In genomic region chr2:74009577-74009976, GRCh38 we compare ENCODE assay signal across 16 cellular contexts. TPM values are rescaled to one million over a fixed set of nuclear protein-coding genes. Genes with fewer than 3 reads are reported as not detected.
DNase-seq lines count a peak whose midpoint lies in the region; ATAC-seq and TF ChIP-seq lines count a peak whose summit lies in the region.
"Had no signal": no experiment of that assay in that cellular context is flagged by ENCODE, and none has a peak within 500 bp of the region (broad histone marks: within the 10 kb centered on the region; RNA-seq: fewer than 3 reads in every experiment).

No MANE protein-coding gene starts in this region.

- H3K9me3 ChIP-seq in breast epithelium (no peaks in the 10 kb centered on the region), mammary epithelial cell (replicated peaks; ENCODE audit: insufficient read depth, low read length) (no peaks in the 10 kb centered on the region), aorta (ENCODE audit: control insufficient read depth, low read length) (no peaks in the 10 kb centered on the region)
- H3K9me3 ChIP-seq: adrenal gland, esophagus muscularis mucosa, tibial nerve had no signal

- no peaks in the 10 kb centered on the region for H3K27me3 Mint-ChIP-seq in MCF 10A (ENCODE audit: insufficient read depth, unreplicated experiment)
- H3K27me3 Mint-ChIP-seq in naive thymus-derived CD8-positive, alpha-beta T cell: no peaks in the 10 kb centered on the region
- H3K27me3 Mint-ChIP-seq: activated B cell treated with CpG ODN at 0.5 μM for 24 hours, T-cell had no signal

- DNase-seq in breast epithelium (ENCODE audit: low spot score in 2 of 2) (no peak), MCF 10A (ENCODE audit: unreplicated experiment) (no peak), mammary epithelial cell (no peak), aorta (no peak), NOMO-1 treated with dmso at 0.1 percent for 144 hours (lab: John Stamatoyannopoulos, UW; ENCODE audit: unreplicated experiment) (no peak)
- no peak for DNase-seq in naive thymus-derived CD8-positive, alpha-beta T cell
- DNase-seq in activated effector memory CD4-positive, alpha-beta T cell treated with anti-CD3 and anti-CD28 coated beads, Interleukin-2, amount 50 U/mL, for 16 hours: no peak
- DNase-seq: activated B cell treated with CpG ODN at 0.5 μM for 24 hours; activated T-cell treated with anti-CD3 and anti-CD28 coated beads for 4 hours; retina; stimulated activated CD4-positive, alpha-beta T cell treated with anti-CD3 and anti-CD28 coated beads, Interleukin-2, amount 100 ng/mL, for 24 hours; T-cell had no signal

- in situ Hi-C loops in mammary epithelial cell (cut with MboI; ENCODE audit: low sequenced_read_pairs in 2 of 2): no loop called here

- BruUV-seq in MCF 10A (replicated peaks; lab: Mats Ljungman, UMichigan): no TSS peak
- BruUV-seq in mammary epithelial cell (replicated peaks; lab: Mats Ljungman, UMichigan): no TSS peak

- intact Hi-C loops in breast epithelium (cut with DNase I; ENCODE audit: low total_unique reads): no loop called here
- intact Hi-C loops in MCF 10A (cut with micrococcal nuclease): no loop called here
- intact Hi-C loops in mammary epithelial cell (cut with micrococcal nuclease): no loop called here
- intact Hi-C loops in aorta (cut with DNase I): no loop called here

- CTCF ChIA-PET in MCF 10A (lab: Yijun Ruan, JAX): interaction anchor here (0.5 to 0.8 kb wide), 4 partner anchors 13 to 185 kb away, joined by 3 read pairs; no protein-coding TSS in a partner anchor
- CTCF ChIA-PET in mammary epithelial cell (lab: Charles Lee; ENCODE audit: low non-redundant PET): no interaction called here

- TF ChIP-seq CTCF in breast epithelium (IDR thresholded peaks at IDR 0.05): no peak
- TF ChIP-seq CTCF in MCF 10A (IDR thresholded peaks at IDR 0.05; ENCODE audit: unreplicated experiment): no peak
- TF ChIP-seq CTCF in mammary epithelial cell (conservative IDR thresholded peaks at IDR 0.05 in 1 of 2, IDR thresholded peaks at IDR 0.05 in 1 of 2; ENCODE audit: extremely low read depth in 1 of 2, insufficient read depth in 1 of 2, low read depth in 1 of 2, low read length in 2 of 2): no peak

- H4K20me1 ChIP-seq in mammary epithelial cell (ENCODE audit: insufficient read depth, low read length): no peaks in the 10 kb centered on the region

- H3K4me3 Mint-ChIP-seq in MCF 10A (ENCODE audit: unreplicated experiment): no peak overlapping the region
- H3K4me3 Mint-ChIP-seq in naive thymus-derived CD8-positive, alpha-beta T cell: no peak overlapping the region
- H3K4me3 Mint-ChIP-seq: activated B cell treated with CpG ODN at 0.5 μM for 24 hours, T-cell had no signal

- H3K27me3 ChIP-seq in breast epithelium: no peaks in the 10 kb centered on the region
- H3K27me3 ChIP-seq in mammary epithelial cell (ENCODE audit: insufficient read depth, low read length): no peaks in the 10 kb centered on the region
- no peaks in the 10 kb centered on the region for H3K27me3 ChIP-seq in aorta (ENCODE audit: control insufficient read depth in 1 of 2, insufficient read depth in 2 of 2, low read length in 1 of 2)
- H3K27me3 ChIP-seq: adrenal gland, esophagus muscularis mucosa, tibial nerve had no signal

- ATAC-seq in naive thymus-derived CD8-positive, alpha-beta T cell: no peak
- ATAC-seq in aorta (ENCODE audit: low FRiP score): peak; percentile 15
- ATAC-seq in GM18498 (IDR thresholded peaks at IDR 0.05; ENCODE audit: unreplicated experiment): no peak
- ATAC-seq: T-cell had no signal

- no peak for TF ChIP-seq POLR2A in breast epithelium (IDR thresholded peaks at IDR 0.05)

- no peak overlapping the region for H3K27ac Mint-ChIP-seq in MCF 10A (ENCODE audit: low read depth, unreplicated experiment)
- peak overlapping the region in 7 of 10 donors; percentile 27 to 82 (median 58) for H3K27ac Mint-ChIP-seq in naive thymus-derived CD8-positive, alpha-beta T cell
- H3K27ac Mint-ChIP-seq: activated B cell treated with CpG ODN at 0.5 μM for 24 hours, T-cell had no signal

- H3K9ac ChIP-seq in mammary epithelial cell (ENCODE audit: insufficient read depth, low read length): no peak overlapping the region

- dilution Hi-C loops in mammary epithelial cell (cut with HindIII; ENCODE audit: low sequenced_read_pairs): no loop called here

- H3K4me1 ChIP-seq in breast epithelium (peaks cover 15 to 34% of the 10 kb centered on the region in 2 donors), mammary epithelial cell (ENCODE audit: insufficient read depth, low read length) (peaks cover 33% of the 10 kb centered on the region), aorta (ENCODE audit: control insufficient read depth in 1 of 2, insufficient read depth in 2 of 2, low read length in 2 of 2) (no peaks in the 10 kb centered on the region)

- POLR2A ChIA-PET in MCF 10A (lab: Yijun Ruan, JAX): interaction anchor here (1.3 kb wide), 1 partner anchor 10 kb away, joined by 3 read pairs; no protein-coding TSS in a partner anchor
- POLR2A ChIA-PET in naive thymus-derived CD8-positive, alpha-beta T cell (lab: Charles Lee): interaction anchor here (0.5 kb wide), 1 partner anchor 280 kb away, joined by 3 read pairs; no protein-coding TSS in a partner anchor

- H3K36me3 Mint-ChIP-seq in MCF 10A (ENCODE audit: insufficient read depth, unreplicated experiment): peaks cover 31% of the 10 kb centered on the region
- peaks cover 0 to 37% (median 0%) of the 10 kb centered on the region in 3 donors for H3K36me3 Mint-ChIP-seq in naive thymus-derived CD8-positive, alpha-beta T cell

- H3K27ac ChIP-seq in breast epithelium: peak overlapping the region; percentile 72 to 81
- H3K27ac ChIP-seq in mammary epithelial cell (ENCODE audit: insufficient read depth, low read depth, low read length): no peak overlapping the region
- no peak overlapping the region for H3K27ac ChIP-seq in aorta (ENCODE audit: low read depth in 1 of 2, low read length in 2 of 2)
- H3K27ac ChIP-seq: adrenal gland, esophagus muscularis mucosa, tibial nerve had no signal

- H3K79me2 ChIP-seq in mammary epithelial cell (ENCODE audit: insufficient read depth, low read length): peaks cover 89% of the 10 kb centered on the region

- no peaks in the 10 kb centered on the region for H3K9me3 Mint-ChIP-seq in MCF 10A (ENCODE audit: unreplicated experiment)
- no peaks in the 10 kb centered on the region for H3K9me3 Mint-ChIP-seq in naive thymus-derived CD8-positive, alpha-beta T cell
- H3K9me3 Mint-ChIP-seq: activated B cell treated with CpG ODN at 0.5 μM for 24 hours, T-cell had no signal

- H3K4me2 ChIP-seq in mammary epithelial cell (ENCODE audit: insufficient read depth, low read depth, low read length): peak overlapping the region; percentile 76

- H3K4me3 ChIP-seq in breast epithelium: peak overlapping the region in 2 of 3 donors; percentile 23 to 32
- no peak overlapping the region for H3K4me3 ChIP-seq in mammary epithelial cell (replicated peaks in 1 of 3; ENCODE audit: insufficient read depth in 1 of 3, low read depth in 2 of 3, low read length in 3 of 3)
- no peak overlapping the region for H3K4me3 ChIP-seq in aorta (ENCODE audit: low read length in 2 of 2)
- H3K4me3 ChIP-seq: adrenal gland, tibial nerve had no signal

- H2AFZ ChIP-seq in mammary epithelial cell (ENCODE audit: low read depth, low read length): no peak overlapping the region

- peaks cover 22% of the 10 kb centered on the region for H3K4me1 Mint-ChIP-seq in MCF 10A (ENCODE audit: insufficient read depth, unreplicated experiment)
- H3K4me1 Mint-ChIP-seq in naive thymus-derived CD8-positive, alpha-beta T cell: peaks cover 21 to 59% (median 56%) of the 10 kb centered on the region in 4 donors

- H3K36me3 ChIP-seq in breast epithelium: no peaks in the 10 kb centered on the region
- peaks cover 2% of the 10 kb centered on the region for H3K36me3 ChIP-seq in mammary epithelial cell (ENCODE audit: insufficient read depth, low read length)
- H3K36me3 ChIP-seq in aorta (ENCODE audit: control insufficient read depth in 1 of 2, insufficient read depth in 2 of 2, low read length in 1 of 2): no peaks in the 10 kb centered on the region
- H3K36me3 ChIP-seq: adrenal gland, tibial nerve had no signal

RNA-seq across cellular contexts. Expression of gene TET3, which starts 24.9 kb away (rescaled TPM):
- 10 to 100 TPM in 1 of 3 donors, 1 to 10 TPM in 2; 7.9 to 13.2 (median 9.8) TPM for total RNA-seq in breast epithelium
- total RNA-seq in MCF 10A (2022): 15.0 and 17.5 TPM in 2 replicates
- total RNA-seq in mammary epithelial cell: 10 to 100 TPM in 1 of 2 donors, 1 to 10 TPM in 1; 6.0 to 14.9 TPM
- 3.1 TPM for polyA plus RNA-seq in mammary epithelial cell
- 16.0 TPM for polyA minus RNA-seq in mammary epithelial cell
- 10 to 100 TPM; 30.1 to 30.5 TPM for total RNA-seq in naive thymus-derived CD8-positive, alpha-beta T cell
- 1 to 10 TPM in 1 of 3 donors, under 1 TPM in 2; 0.46 to 1.0 (median 0.61) TPM for polyA plus RNA-seq in naive thymus-derived CD8-positive, alpha-beta T cell
- 10 to 100 TPM in 1 of 2 donors, 1 to 10 TPM in 1; 9.5 to 12.1 TPM for total RNA-seq in aorta
- polyA plus RNA-seq in aorta: 1 to 10 TPM; 1.0 to 1.9 TPM

Comparison
In these comparisons a context has a peak if more than half of its experiments do, and no peak if none do; other contexts are left out.
1. H3K27ac ChIP-seq: peak in breast epithelium (2 of 2); none in mammary epithelial cell (single experiment) and aorta (0 of 2).
2. H3K4me3 ChIP-seq: peak in breast epithelium (2 of 3); none in mammary epithelial cell (0 of 3) and aorta (0 of 2).